In the genomic region with DNA sequence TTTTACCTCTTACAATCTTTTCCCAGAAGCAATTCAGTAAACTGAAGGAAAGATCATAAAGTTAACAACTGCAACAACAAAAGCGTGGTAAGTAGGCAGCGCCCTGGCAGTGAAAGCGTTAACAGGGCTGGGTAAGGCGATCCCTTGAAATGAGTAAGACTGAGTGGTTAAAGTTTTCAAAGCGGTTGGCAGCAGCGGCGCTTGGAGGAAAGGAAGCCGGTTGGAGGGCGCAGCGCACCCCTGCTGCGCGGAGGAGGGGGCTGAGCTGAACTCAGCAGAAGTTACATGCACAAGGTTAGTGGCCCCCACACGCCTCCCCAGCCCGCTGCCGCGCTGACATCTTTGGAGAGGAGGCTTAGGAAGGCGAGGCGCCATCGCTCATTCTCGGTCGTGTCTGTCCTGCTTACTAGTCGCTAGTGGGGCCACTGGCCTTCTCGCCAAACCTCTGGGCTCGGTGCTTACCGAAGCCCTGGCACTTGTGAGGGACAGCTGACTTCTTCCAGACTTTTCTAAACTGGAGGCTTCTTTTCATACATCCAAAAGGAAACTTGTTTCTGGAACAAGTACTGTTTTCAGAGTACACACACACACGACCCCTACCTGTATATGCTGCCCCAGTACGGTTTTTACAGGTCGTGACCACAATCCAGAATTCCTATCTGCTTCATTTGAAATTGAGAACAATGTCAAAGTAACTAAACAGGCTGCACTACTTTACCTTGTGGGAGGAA, we compare ENCODE assay signal across 1 cellular context.
TF ChIP-seq lines count a peak whose summit lies in the region.

A gene with protein sequence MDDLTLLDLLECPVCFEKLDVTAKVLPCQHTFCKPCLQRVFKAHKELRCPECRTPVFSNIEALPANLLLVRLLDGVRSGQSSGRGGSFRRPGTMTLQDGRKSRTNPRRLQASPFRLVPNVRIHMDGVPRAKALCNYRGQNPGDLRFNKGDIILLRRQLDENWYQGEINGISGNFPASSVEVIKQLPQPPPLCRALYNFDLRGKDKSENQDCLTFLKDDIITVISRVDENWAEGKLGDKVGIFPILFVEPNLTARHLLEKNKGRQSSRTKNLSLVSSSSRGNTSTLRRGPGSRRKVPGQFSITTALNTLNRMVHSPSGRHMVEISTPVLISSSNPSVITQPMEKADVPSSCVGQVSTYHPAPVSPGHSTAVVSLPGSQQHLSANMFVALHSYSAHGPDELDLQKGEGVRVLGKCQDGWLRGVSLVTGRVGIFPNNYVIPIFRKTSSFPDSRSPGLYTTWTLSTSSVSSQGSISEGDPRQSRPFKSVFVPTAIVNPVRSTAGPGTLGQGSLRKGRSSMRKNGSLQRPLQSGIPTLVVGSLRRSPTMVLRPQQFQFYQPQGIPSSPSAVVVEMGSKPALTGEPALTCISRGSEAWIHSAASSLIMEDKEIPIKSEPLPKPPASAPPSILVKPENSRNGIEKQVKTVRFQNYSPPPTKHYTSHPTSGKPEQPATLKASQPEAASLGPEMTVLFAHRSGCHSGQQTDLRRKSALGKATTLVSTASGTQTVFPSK (plus strand): TSS at position 178 of the 731 bp plus-strand sequence. CDS start 1,351 bp downstream, outside the sequence.

TF ChIP-seq in WTC11, 78 proteins besides CTCF, POLR2A, EP300 and RAD21 (continued from another document):
- TF ChIP-seq, protein P1, sequence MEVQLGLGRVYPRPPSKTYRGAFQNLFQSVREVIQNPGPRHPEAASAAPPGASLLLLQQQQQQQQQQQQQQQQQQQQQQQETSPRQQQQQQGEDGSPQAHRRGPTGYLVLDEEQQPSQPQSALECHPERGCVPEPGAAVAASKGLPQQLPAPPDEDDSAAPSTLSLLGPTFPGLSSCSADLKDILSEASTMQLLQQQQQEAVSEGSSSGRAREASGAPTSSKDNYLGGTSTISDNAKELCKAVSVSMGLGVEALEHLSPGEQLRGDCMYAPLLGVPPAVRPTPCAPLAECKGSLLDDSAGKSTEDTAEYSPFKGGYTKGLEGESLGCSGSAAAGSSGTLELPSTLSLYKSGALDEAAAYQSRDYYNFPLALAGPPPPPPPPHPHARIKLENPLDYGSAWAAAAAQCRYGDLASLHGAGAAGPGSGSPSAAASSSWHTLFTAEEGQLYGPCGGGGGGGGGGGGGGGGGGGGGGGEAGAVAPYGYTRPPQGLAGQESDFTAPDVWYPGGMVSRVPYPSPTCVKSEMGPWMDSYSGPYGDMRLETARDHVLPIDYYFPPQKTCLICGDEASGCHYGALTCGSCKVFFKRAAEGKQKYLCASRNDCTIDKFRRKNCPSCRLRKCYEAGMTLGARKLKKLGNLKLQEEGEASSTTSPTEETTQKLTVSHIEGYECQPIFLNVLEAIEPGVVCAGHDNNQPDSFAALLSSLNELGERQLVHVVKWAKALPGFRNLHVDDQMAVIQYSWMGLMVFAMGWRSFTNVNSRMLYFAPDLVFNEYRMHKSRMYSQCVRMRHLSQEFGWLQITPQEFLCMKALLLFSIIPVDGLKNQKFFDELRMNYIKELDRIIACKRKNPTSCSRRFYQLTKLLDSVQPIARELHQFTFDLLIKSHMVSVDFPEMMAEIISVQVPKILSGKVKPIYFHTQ (CRISPR knock-in tag; IDR thresholded peaks at IDR 0.05), result no peak
- TF ChIP-seq TCF7 (CRISPR knock-in tag; IDR thresholded peaks at IDR 0.05; ENCODE audit: low read depth) (no peak), TP53 (CRISPR knock-in tag; IDR thresholded peaks at IDR 0.05) (no peak; the same call in 1 of the 2 replicates), SOX15 (CRISPR knock-in tag; IDR thresholded peaks at IDR 0.05) (no peak), OVOL2 (CRISPR knock-in tag; IDR thresholded peaks at IDR 0.05; ENCODE audit: borderline replicate concordance) (no peak), FOXP1 (CRISPR knock-in tag; IDR thresholded peaks at IDR 0.05; ENCODE audit: borderline replicate concordance) (peak; percentile 82; the same call in 1 of the 2 replicates), NR1H2 (CRISPR knock-in tag; IDR thresholded peaks at IDR 0.05) (no peak), HMGA2 (CRISPR knock-in tag; IDR thresholded peaks at IDR 0.05) (no peak), GABPB1 (CRISPR knock-in tag; IDR thresholded peaks at IDR 0.05) (0 out of 2 replicates have a peak, but pooled peaks have one; percentile 29), CREB1 (CRISPR knock-in tag; IDR thresholded peaks at IDR 0.05) (no peak), GRHL2 (CRISPR knock-in tag; IDR thresholded peaks at IDR 0.05; ENCODE audit: insufficient replicate concordance, severe bottlenecking) (no peak), MXD4 (CRISPR knock-in tag; IDR thresholded peaks at IDR 0.05; ENCODE audit: borderline replicate concordance) (no peak), SP1 (CRISPR knock-in tag; conservative IDR thresholded peaks at IDR 0.05) (peak; percentile 63), KAT7 (CRISPR knock-in tag; IDR thresholded peaks at IDR 0.05; ENCODE audit: borderline replicate concordance) (0 out of 2 replicates have a peak, but pooled peaks have one; percentile 70), GTF2I (CRISPR knock-in tag; conservative IDR thresholded peaks at IDR 0.05) (no peak), CBFB (CRISPR knock-in tag; IDR thresholded peaks at IDR 0.05; ENCODE audit: low read depth) (no peak), ZNF263 (CRISPR knock-in tag; IDR thresholded peaks at IDR 0.05; ENCODE audit: low read depth) (no peak), TEAD4 (CRISPR knock-in tag; IDR thresholded peaks at IDR 0.05) (no peak), PRRX2 (CRISPR knock-in tag; IDR thresholded peaks at IDR 0.05) (0 out of 2 replicates have a peak, but pooled peaks have one; percentile 34), ZNF416 (CRISPR knock-in tag; IDR thresholded peaks at IDR 0.05) (no peak), ZNF138 (CRISPR knock-in tag; conservative IDR thresholded peaks at IDR 0.05) (no peak), TEAD1 (CRISPR knock-in tag; IDR thresholded peaks at IDR 0.05) (peak; percentile 73; the same call in 1 of the 2 replicates), ZNF121 (CRISPR knock-in tag; IDR thresholded peaks at IDR 0.05) (no peak)
- TF ChIP-seq, protein P2, sequence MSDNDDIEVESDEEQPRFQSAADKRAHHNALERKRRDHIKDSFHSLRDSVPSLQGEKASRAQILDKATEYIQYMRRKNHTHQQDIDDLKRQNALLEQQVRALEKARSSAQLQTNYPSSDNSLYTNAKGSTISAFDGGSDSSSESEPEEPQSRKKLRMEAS (CRISPR knock-in tag; IDR thresholded peaks at IDR 0.05), result peak; percentile 79
- TF ChIP-seq, protein P3, sequence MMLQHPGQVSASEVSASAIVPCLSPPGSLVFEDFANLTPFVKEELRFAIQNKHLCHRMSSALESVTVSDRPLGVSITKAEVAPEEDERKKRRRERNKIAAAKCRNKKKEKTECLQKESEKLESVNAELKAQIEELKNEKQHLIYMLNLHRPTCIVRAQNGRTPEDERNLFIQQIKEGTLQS (CRISPR knock-in tag; conservative IDR thresholded peaks at IDR 0.05), result no peak
- TF ChIP-seq, protein P4, sequence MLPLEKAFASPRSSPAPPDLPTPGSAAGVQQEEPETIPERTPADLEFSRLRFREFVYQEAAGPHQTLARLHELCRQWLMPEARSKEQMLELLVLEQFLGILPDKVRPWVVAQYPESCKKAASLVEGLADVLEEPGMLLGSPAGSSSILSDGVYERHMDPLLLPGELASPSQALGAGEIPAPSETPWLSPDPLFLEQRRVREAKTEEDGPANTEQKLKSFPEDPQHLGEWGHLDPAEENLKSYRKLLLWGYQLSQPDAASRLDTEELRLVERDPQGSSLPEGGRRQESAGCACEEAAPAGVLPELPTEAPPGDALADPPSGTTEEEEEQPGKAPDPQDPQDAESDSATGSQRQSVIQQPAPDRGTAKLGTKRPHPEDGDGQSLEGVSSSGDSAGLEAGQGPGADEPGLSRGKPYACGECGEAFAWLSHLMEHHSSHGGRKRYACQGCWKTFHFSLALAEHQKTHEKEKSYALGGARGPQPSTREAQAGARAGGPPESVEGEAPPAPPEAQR (CRISPR knock-in tag; IDR thresholded peaks at IDR 0.05), result no peak
- TF ChIP-seq, protein P5, sequence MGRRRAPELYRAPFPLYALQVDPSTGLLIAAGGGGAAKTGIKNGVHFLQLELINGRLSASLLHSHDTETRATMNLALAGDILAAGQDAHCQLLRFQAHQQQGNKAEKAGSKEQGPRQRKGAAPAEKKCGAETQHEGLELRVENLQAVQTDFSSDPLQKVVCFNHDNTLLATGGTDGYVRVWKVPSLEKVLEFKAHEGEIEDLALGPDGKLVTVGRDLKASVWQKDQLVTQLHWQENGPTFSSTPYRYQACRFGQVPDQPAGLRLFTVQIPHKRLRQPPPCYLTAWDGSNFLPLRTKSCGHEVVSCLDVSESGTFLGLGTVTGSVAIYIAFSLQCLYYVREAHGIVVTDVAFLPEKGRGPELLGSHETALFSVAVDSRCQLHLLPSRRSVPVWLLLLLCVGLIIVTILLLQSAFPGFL (CRISPR knock-in tag; IDR thresholded peaks at IDR 0.05; ENCODE audit: borderline replicate concordance), result no peak
- TF ChIP-seq, protein P6, sequence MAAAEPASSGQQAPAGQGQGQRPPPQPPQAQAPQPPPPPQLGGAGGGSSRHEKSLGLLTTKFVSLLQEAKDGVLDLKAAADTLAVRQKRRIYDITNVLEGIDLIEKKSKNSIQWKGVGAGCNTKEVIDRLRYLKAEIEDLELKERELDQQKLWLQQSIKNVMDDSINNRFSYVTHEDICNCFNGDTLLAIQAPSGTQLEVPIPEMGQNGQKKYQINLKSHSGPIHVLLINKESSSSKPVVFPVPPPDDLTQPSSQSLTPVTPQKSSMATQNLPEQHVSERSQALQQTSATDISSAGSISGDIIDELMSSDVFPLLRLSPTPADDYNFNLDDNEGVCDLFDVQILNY (CRISPR knock-in tag; IDR thresholded peaks at IDR 0.05), result peak; percentile 65; the same call in 1 of the 2 replicates
